In the genomic region with DNA sequence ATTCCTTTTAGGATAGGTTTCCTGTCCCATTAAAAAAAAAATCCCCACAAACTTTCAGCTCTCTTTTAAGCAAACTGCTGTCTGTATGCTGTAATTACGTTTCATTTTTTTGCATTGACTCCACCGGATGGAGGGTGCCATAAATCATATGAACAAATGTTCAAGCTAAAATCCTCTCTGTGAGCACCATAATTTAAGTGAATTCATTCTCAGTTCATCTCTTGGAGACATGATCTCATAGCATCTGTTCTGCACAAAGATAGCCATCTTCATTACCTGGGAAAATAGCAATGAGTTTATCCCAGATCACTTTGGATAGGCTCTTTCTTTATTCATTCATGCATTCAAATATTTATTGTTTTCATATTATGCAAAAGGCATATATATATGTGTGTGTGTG, we compare ENCODE assay signal across 16 cellular contexts.
DNase-seq lines count a peak whose midpoint lies in the region; ATAC-seq and TF ChIP-seq lines count a peak whose summit lies in the region.
"Had no signal": no experiment of that assay in that cellular context is flagged by ENCODE, and none has a peak within 500 bp of the region (broad histone marks: within the 10 kb centered on the region; RNA-seq: fewer than 3 reads in every experiment).

No MANE protein-coding gene starts in this region.

- H3K4me3 Mint-ChIP-seq in nephron, result peak overlapping the region in 2 of 3 experiments; percentile 10 to 24
- H3K4me3 Mint-ChIP-seq: CD8-positive, alpha-beta memory T cell; HFFc6 had no signal

- no peak for ATAC-seq in sciatic nerve
- ATAC-seq: A549, HepG2 had no signal

- no peaks in the 10 kb centered on the region for H3K36me3 Mint-ChIP-seq in nephron (ENCODE audit: low read depth)
- H3K36me3 Mint-ChIP-seq: CD8-positive, alpha-beta memory T cell had no signal

- peaks cover 6% of the 10 kb centered on the region for H3K27me3 Mint-ChIP-seq in nephron (ENCODE audit: low read depth)
- H3K27me3 Mint-ChIP-seq: CD8-positive, alpha-beta memory T cell had no signal

- intact Hi-C loops in sciatic nerve (cut with DNase I), result no loop called here

- DNase-seq in SHP77 treated with DMSO at 0.1 percent for 48 hours (lab: John Stamatoyannopoulos, UW) (peak; percentile 4), SHP77 (lab: John Stamatoyannopoulos, UW) (no peak), GM04504 (ENCODE audit: low read depth) (peak; percentile 19), NCI-H69 (lab: John Stamatoyannopoulos, UW) (peak; percentile 81), sciatic nerve (ENCODE audit: low spot score) (no peak), erythroblast (lab: John Stamatoyannopoulos, UW) (no peak), activated T-cell treated with anti-CD3 and anti-CD28 coated beads for 4 hours (no peak)
- DNase-seq: Caco-2; CD8-positive, alpha-beta memory T cell; DND-41; GDM1; HCEC 1CT; HFFc6 had no signal

- H3K27ac Mint-ChIP-seq in nephron, result peak overlapping the region; percentile 76 to 90 (median 79)
- H3K27ac Mint-ChIP-seq: CD8-positive, alpha-beta memory T cell; HFFc6 had no signal

- H3K9me3 Mint-ChIP-seq in nephron, result no peaks in the 10 kb centered on the region

- H3K4me1 Mint-ChIP-seq in nephron, result peaks cover 38% of the 10 kb centered on the region
- H3K4me1 Mint-ChIP-seq: CD8-positive, alpha-beta memory T cell had no signal

- TF ChIP-seq POLR2A in erythroblast (IDR thresholded peaks at IDR 0.05; ENCODE audit: low read length), result no peak

- TF ChIP-seq CTCF in nephron (IDR thresholded peaks at IDR 0.05; ENCODE audit: unreplicated experiment in 3 of 3), result no peak

Comparison
In these comparisons a context has a peak if more than half of its experiments do, and no peak if none do; other contexts are left out.
1. DNase-seq: peak in SHP77 treated with DMSO at 0.1 percent for 48 hours (single experiment), GM04504 (single experiment) and NCI-H69 (single experiment); none in SHP77 (0 of 2), sciatic nerve (single experiment), erythroblast (0 of 2) and activated T-cell treated with anti-CD3 and anti-CD28 coated beads for 4 hours (single experiment).